Comparison of ENCODE assay signal across 1 cellular context in genomic region chr12:26768611-26769603, GRCh38.
TF ChIP-seq lines count a peak whose summit lies in the region.

No MANE protein-coding gene starts in this region.

TF ChIP-seq in HepG2, 621 proteins besides CTCF, POLR2A, EP300 and RAD21 (continued from another document and continues in another):
- peak; percentile 56; the same call in 1 of the 2 replicates for TF ChIP-seq ZBED4 (CRISPR knock-in tag; IDR thresholded peaks at IDR 0.05; ENCODE audit: borderline replicate concordance)
- TF ChIP-seq, protein P1, sequence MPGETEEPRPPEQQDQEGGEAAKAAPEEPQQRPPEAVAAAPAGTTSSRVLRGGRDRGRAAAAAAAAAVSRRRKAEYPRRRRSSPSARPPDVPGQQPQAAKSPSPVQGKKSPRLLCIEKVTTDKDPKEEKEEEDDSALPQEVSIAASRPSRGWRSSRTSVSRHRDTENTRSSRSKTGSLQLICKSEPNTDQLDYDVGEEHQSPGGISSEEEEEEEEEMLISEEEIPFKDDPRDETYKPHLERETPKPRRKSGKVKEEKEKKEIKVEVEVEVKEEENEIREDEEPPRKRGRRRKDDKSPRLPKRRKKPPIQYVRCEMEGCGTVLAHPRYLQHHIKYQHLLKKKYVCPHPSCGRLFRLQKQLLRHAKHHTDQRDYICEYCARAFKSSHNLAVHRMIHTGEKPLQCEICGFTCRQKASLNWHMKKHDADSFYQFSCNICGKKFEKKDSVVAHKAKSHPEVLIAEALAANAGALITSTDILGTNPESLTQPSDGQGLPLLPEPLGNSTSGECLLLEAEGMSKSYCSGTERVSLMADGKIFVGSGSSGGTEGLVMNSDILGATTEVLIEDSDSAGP (CRISPR knock-in tag; IDR thresholded peaks at IDR 0.05; ENCODE audit: borderline replicate concordance): no peak
- TF ChIP-seq TEAD3 (CRISPR knock-in tag; optimal IDR thresholded peaks at IDR 0.05; ENCODE audit: borderline replicate concordance): peak; percentile 90
- TF ChIP-seq MBD4 (IDR thresholded peaks at IDR 0.05; ENCODE audit: borderline replicate concordance, low read length): peak; percentile 100
- TF ChIP-seq THAP9 (CRISPR knock-in tag; IDR thresholded peaks at IDR 0.05; ENCODE audit: borderline replicate concordance): no peak
- peak; percentile 80 for TF ChIP-seq CSRNP1 (CRISPR knock-in tag; IDR thresholded peaks at IDR 0.05)
- TF ChIP-seq ZNF839 (CRISPR knock-in tag; IDR thresholded peaks at IDR 0.05; ENCODE audit: borderline replicate concordance): no peak
- peak; percentile 96 for TF ChIP-seq ZNF614 (CRISPR knock-in tag; IDR thresholded peaks at IDR 0.05; ENCODE audit: borderline replicate concordance)
- peak; percentile 71 for TF ChIP-seq MAX (IDR thresholded peaks at IDR 0.05)
- no peak for TF ChIP-seq ZNF44 (CRISPR knock-in tag; IDR thresholded peaks at IDR 0.05)
- TF ChIP-seq, protein P2, sequence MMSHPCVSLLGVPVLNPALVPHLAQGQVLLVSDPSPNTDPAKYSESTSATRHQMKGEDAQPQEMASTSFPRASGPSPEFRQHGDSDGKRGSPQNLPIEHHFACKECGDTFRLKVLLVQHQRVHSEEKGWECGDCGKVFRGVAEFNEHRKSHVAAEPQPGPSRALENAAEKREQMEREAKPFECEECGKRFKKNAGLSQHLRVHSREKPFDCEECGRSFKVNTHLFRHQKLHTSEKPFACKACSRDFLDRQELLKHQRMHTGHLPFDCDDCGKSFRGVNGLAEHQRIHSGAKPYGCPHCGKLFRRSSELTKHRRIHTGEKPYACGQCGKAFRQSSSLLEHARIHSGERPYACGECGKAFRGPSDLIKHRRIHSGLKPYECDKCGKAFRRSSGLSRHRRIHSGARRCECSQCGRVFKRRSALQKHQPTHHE (CRISPR knock-in tag; IDR thresholded peaks at IDR 0.05; ENCODE audit: borderline replicate concordance): no peak
- no peak for TF ChIP-seq ZNF34 (CRISPR knock-in tag; IDR thresholded peaks at IDR 0.05; ENCODE audit: borderline replicate concordance)
- TF ChIP-seq MIER2 (CRISPR knock-in tag; IDR thresholded peaks at IDR 0.05): peak; percentile 83
- no peak for TF ChIP-seq ZNF605 (CRISPR knock-in tag; IDR thresholded peaks at IDR 0.05)
- TF ChIP-seq NFKB2 (CRISPR knock-in tag; IDR thresholded peaks at IDR 0.05; ENCODE audit: borderline replicate concordance): no peak
- TF ChIP-seq, protein P3, sequence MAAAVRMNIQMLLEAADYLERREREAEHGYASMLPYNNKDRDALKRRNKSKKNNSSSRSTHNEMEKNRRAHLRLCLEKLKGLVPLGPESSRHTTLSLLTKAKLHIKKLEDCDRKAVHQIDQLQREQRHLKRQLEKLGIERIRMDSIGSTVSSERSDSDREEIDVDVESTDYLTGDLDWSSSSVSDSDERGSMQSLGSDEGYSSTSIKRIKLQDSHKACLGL (CRISPR knock-in tag; IDR thresholded peaks at IDR 0.05): no peak
- no peak for TF ChIP-seq ZSCAN21 (CRISPR knock-in tag; IDR thresholded peaks at IDR 0.05; ENCODE audit: borderline replicate concordance)
- no peak for TF ChIP-seq KLF12 (CRISPR knock-in tag; IDR thresholded peaks at IDR 0.05; ENCODE audit: borderline replicate concordance)
- TF ChIP-seq, protein P4, sequence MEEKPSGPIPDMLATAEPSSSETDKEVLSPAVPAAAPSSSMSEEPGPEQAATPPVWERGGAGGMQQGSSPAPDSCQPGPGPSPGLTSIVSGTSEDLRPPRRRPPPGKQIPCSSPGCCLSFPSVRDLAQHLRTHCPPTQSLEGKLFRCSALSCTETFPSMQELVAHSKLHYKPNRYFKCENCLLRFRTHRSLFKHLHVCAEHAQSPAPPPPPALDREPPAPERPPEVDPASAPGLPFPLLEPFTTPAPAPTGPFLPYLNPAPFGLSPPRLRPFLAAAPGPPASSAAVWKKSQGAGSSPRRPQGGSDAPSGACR (CRISPR knock-in tag; IDR thresholded peaks at IDR 0.05): peak; percentile 66; the same call in 1 of the 2 replicates
- peak; percentile 91 for TF ChIP-seq RNF219 (CRISPR knock-in tag; IDR thresholded peaks at IDR 0.05)
- TF ChIP-seq CBX1 (IDR thresholded peaks at IDR 0.05; ENCODE audit: low read depth): no peak
- no peak for TF ChIP-seq MZF1 (CRISPR knock-in tag; IDR thresholded peaks at IDR 0.05; ENCODE audit: borderline replicate concordance)
- no peak for TF ChIP-seq CBX2 (IDR thresholded peaks at IDR 0.05; ENCODE audit: low read depth, low read length)
- no peak for TF ChIP-seq CBX2 (CRISPR knock-in tag; IDR thresholded peaks at IDR 0.05; ENCODE audit: low read depth)
- TF ChIP-seq NKX3-1 (CRISPR knock-in tag; IDR thresholded peaks at IDR 0.05): peak; percentile 99
- peak; percentile 71; the same call in 1 of the 2 replicates for TF ChIP-seq KLF11 (CRISPR knock-in tag; IDR thresholded peaks at IDR 0.05)
- TF ChIP-seq KMT2B (CRISPR knock-in tag; IDR thresholded peaks at IDR 0.05): peak; percentile 56
- TF ChIP-seq ZFP41 (CRISPR knock-in tag; IDR thresholded peaks at IDR 0.05; ENCODE audit: borderline replicate concordance): no peak
- no peak for TF ChIP-seq MLXIP (CRISPR knock-in tag; IDR thresholded peaks at IDR 0.05; ENCODE audit: borderline replicate concordance)
- no peak for TF ChIP-seq ZNF510 (CRISPR knock-in tag; IDR thresholded peaks at IDR 0.05; ENCODE audit: low read depth)
- TF ChIP-seq ZBTB38 (CRISPR knock-in tag; IDR thresholded peaks at IDR 0.05): no peak
- no peak for TF ChIP-seq CHCHD3 (CRISPR knock-in tag; IDR thresholded peaks at IDR 0.05)
- TF ChIP-seq LCORL (IDR thresholded peaks at IDR 0.05): no peak
- TF ChIP-seq LCORL (CRISPR knock-in tag; IDR thresholded peaks at IDR 0.05): peak; percentile 67
- no peak for TF ChIP-seq LBX2 (CRISPR knock-in tag; IDR thresholded peaks at IDR 0.05; ENCODE audit: borderline replicate concordance)
- TF ChIP-seq SPEN (CRISPR knock-in tag; IDR thresholded peaks at IDR 0.05; ENCODE audit: low read depth): peak; percentile 14; the same call in 1 of the 2 replicates
- peak; percentile 73; the same call in 1 of the 2 replicates for TF ChIP-seq HBP1 (CRISPR knock-in tag; IDR thresholded peaks at IDR 0.05; ENCODE audit: low read depth)
